ENCODE assay signal across 1 cellular context in genomic region chr10:42304341-42304740, GRCh38.
TF ChIP-seq lines count a peak whose summit lies in the region.

No MANE protein-coding gene starts in this region.

TF ChIP-seq in IMR-90, 13 proteins besides CTCF, POLR2A, EP300 and RAD21 (continued from another document):
- TF ChIP-seq, protein P1, sequence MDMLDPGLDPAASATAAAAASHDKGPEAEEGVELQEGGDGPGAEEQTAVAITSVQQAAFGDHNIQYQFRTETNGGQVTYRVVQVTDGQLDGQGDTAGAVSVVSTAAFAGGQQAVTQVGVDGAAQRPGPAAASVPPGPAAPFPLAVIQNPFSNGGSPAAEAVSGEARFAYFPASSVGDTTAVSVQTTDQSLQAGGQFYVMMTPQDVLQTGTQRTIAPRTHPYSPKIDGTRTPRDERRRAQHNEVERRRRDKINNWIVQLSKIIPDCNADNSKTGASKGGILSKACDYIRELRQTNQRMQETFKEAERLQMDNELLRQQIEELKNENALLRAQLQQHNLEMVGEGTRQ (IDR thresholded peaks at IDR 0.05; ENCODE audit: low read depth, low read length), result no peak
